ENCODE assay signal across 23 cellular contexts in genomic region chr3:135013206-135013605, GRCh38.
"Had no signal": no experiment of that assay in that cellular context is flagged by ENCODE, and none has a peak within 500 bp of the region (broad histone marks: within the 10 kb centered on the region; RNA-seq: fewer than 3 reads in every experiment).

No MANE protein-coding gene starts in this region.

- H3K4me1 ChIP-seq: colonic mucosa, heart right ventricle, left lung, lower lobe of right lung had no signal

- DNase-seq: colonic mucosa; cortex of kidney; effector CD8-positive, alpha-beta T cell; effector memory CD8-positive, alpha-beta T cell; endodermal cell; erythroblast; foreskin melanocyte; gastrocnemius medialis; glutamatergic neuron; head of caudate nucleus; heart right ventricle; hippocampal formation; left cardiac atrium; left lung; left ventricle myocardium superior; lower lobe of right lung; mesenchymal stem cell; midbrain had no signal

- H3K27me3 ChIP-seq: colonic mucosa, gastrocnemius medialis, left lung had no signal

- H3K36me3 ChIP-seq: colonic mucosa, gastrocnemius medialis, heart right ventricle, left lung, lower lobe of right lung had no signal

- H3K4me3 ChIP-seq: colonic mucosa, gastrocnemius medialis, heart right ventricle, left lung, lower lobe of right lung had no signal

- H3K9me3 ChIP-seq: colonic mucosa, gastrocnemius medialis, heart right ventricle, left lung, lower lobe of right lung had no signal

- FAIRE-seq: endometrium, islet of Langerhans, keratinocyte had no signal

- H3K27ac ChIP-seq: colonic mucosa, epithelial cell of prostate, heart right ventricle, left lung, lower lobe of right lung had no signal

- ATAC-seq: effector memory CD8-positive, alpha-beta T cell; esophagus mucosa; gastrocnemius medialis; heart right ventricle; left cardiac atrium; left ventricle myocardium superior had no signal
